In the genomic region with DNA sequence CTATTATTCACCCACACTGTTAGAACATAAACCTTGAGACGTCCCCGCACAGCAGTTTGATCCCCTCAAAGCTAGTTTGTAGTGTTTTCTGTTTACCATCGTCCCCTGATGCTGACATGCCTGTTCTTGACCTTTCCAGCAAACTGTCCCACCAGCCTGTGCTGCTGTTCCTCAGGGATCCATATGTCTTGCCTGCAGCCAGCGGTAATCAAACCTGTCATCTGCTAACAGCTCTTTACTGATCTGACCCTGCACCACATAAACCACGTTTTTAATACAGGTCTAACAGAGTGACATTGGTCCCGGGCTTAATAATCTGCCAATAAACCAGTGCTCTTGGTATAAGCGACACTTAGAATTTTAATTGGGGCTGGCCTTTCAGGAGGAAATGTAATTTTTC, we compare ENCODE assay signal across 16 cellular contexts.
DNase-seq lines count a peak whose midpoint lies in the region; ATAC-seq and TF ChIP-seq lines count a peak whose summit lies in the region.
"Had no signal": no experiment of that assay in that cellular context is flagged by ENCODE, and none has a peak within 500 bp of the region (broad histone marks: within the 10 kb centered on the region; RNA-seq: fewer than 3 reads in every experiment).

No MANE protein-coding gene starts in this region.

- no peak for TF ChIP-seq CTCF in nephron progenitor cell (IDR thresholded peaks at IDR 0.05)

- ATAC-seq in GM21367 (IDR thresholded peaks at IDR 0.05; ENCODE audit: unreplicated experiment), result no peak
- ATAC-seq: A549, GM12878 had no signal

- H3K4me1 Mint-ChIP-seq in nephron progenitor cell, result peaks cover 26% of the 10 kb centered on the region

- no peaks in the 10 kb centered on the region for H3K9me3 Mint-ChIP-seq in nephron progenitor cell
- H3K9me3 Mint-ChIP-seq: CD4-positive, alpha-beta T cell had no signal

- peak overlapping the region; percentile 6 for H3K27ac Mint-ChIP-seq in nephron progenitor cell
- H3K27ac Mint-ChIP-seq: CD4-positive, alpha-beta T cell had no signal

- DNase-seq in DMS 273 (lab: John Stamatoyannopoulos, UW; ENCODE audit: unreplicated experiment) (peak; percentile 35), DMS 273 treated with DMSO at 0.1 percent for 48 hours (lab: John Stamatoyannopoulos, UW) (no peak), SHP77 (lab: John Stamatoyannopoulos, UW) (peak; percentile 3 to 4), SHP77 treated with DMSO at 0.1 percent for 48 hours (lab: John Stamatoyannopoulos, UW) (no peak), NCI-H82 treated with DMSO at 0.1 percent for 48 hours (lab: John Stamatoyannopoulos, UW; ENCODE audit: unreplicated experiment) (peak; percentile 1), nephron progenitor cell (peak; percentile 29), cerebellar cortex (ENCODE audit: low spot score) (no peak)
- DNase-seq: AML-193; Caco-2; CD4-positive, alpha-beta T cell; DND-41; EL; GM23248 had no signal

- peaks cover 5% of the 10 kb centered on the region for H3K36me3 Mint-ChIP-seq in nephron progenitor cell (ENCODE audit: low read depth)

- no peak overlapping the region for H3K4me3 Mint-ChIP-seq in nephron progenitor cell
- H3K4me3 Mint-ChIP-seq: CD4-positive, alpha-beta T cell had no signal

- H3K27me3 Mint-ChIP-seq in nephron progenitor cell (ENCODE audit: low read depth, poor library complexity), result peaks cover 6% of the 10 kb centered on the region
- H3K27me3 Mint-ChIP-seq: CD4-positive, alpha-beta T cell had no signal

Comparison
In these comparisons a context has a peak if more than half of its experiments do, and no peak if none do; other contexts are left out.
1. DNase-seq: peak in DMS 273 (single experiment), SHP77 (2 of 2), NCI-H82 treated with DMSO at 0.1 percent for 48 hours (single experiment) and nephron progenitor cell (single experiment); none in DMS 273 treated with DMSO at 0.1 percent for 48 hours (single experiment), SHP77 treated with DMSO at 0.1 percent for 48 hours (single experiment) and cerebellar cortex (single experiment).